In genomic region chr12:127820846-127821245, GRCh38 we compare ENCODE assay signal across 16 cellular contexts.
A peak's percentile ranks its signal among the peaks of the same experiment; 100 is the strongest.
DNase-seq lines count a peak whose midpoint lies in the region; ATAC-seq and TF ChIP-seq lines count a peak whose summit lies in the region.
"Had no signal": no experiment of that assay in that cellular context is flagged by ENCODE, and none has a peak within 500 bp of the region (broad histone marks: within the 10 kb centered on the region; RNA-seq: fewer than 3 reads in every experiment).

No MANE protein-coding gene starts in this region.

- TF ChIP-seq CTCF in dorsolateral prefrontal cortex (IDR thresholded peaks at IDR 0.05 in 54 of 56, conservative IDR thresholded peaks at IDR 0.05 in 2 of 56; ENCODE audit: low read depth in 1 of 56, partially characterized antibody in 56 of 56): no peak

- H3K4me3 ChIP-seq in dorsolateral prefrontal cortex: no peak overlapping the region
- H3K4me3 ChIP-seq: BLaER1, GM23338, HAP-1 had no signal

- intact Hi-C loops in dorsolateral prefrontal cortex (cut with DNase I): loop anchor here in 1 of 2 donors (5.0 to 10.0 kb wide), 2 partner anchors 69 to 104 kb away; no protein-coding TSS in a partner anchor

- H3K27ac ChIP-seq in dorsolateral prefrontal cortex: peak overlapping the region in 52 of 59 donors; percentile 0 to 93 (median 72)
- H3K27ac ChIP-seq: BLaER1, C4-2B had no signal

- H3K27me3 ChIP-seq in dorsolateral prefrontal cortex: no peaks in the 10 kb centered on the region
- H3K27me3 ChIP-seq: BLaER1 had no signal

- DNase-seq in dorsolateral prefrontal cortex (peak in 4 of 10 donors; percentile 55 to 60 (median 59)), occipital lobe (lab: John Stamatoyannopoulos, UW) (peak; percentile 34), superior temporal gyrus (ENCODE audit: extremely low spot score) (peak; percentile 49), cerebellar nuclear complex (lab: John Stamatoyannopoulos, UW) (no peak)
- no peak for DNase-seq in activated naive CD4-positive, alpha-beta T cell treated with Interleukin-2 at 50 U/mL for 16 hours
- DNase-seq: Caco-2; CD4-positive, CD25-positive, alpha-beta regulatory T cell; CD8-positive, alpha-beta T cell; DMS153; DND-41; HFFc6 had no signal

- no peak for ATAC-seq in GM18873 (IDR thresholded peaks at IDR 0.05; ENCODE audit: low FRiP score, unreplicated experiment)
- ATAC-seq: CD8-positive, alpha-beta T cell; GM23338 had no signal

Comparison
In these comparisons a context has a peak if more than half of its experiments do, and no peak if none do; other contexts are left out.
1. DNase-seq: peak in occipital lobe (single experiment) and superior temporal gyrus (single experiment); none in activated naive CD4-positive, alpha-beta T cell treated with Interleukin-2 at 50 U/mL for 16 hours (single experiment) and cerebellar nuclear complex (0 of 2).